ENCODE assay signal across 1 cellular context in genomic region chr1:151763990-151764389, GRCh38.
TF ChIP-seq lines count a peak whose summit lies in the region.

No MANE protein-coding gene starts in this region.

TF ChIP-seq in HCT116, 20 proteins besides CTCF, POLR2A, EP300 and RAD21 (continued from another document):
- TF ChIP-seq REST (IDR thresholded peaks at IDR 0.05; ENCODE audit: low read depth) (no peak), YY1 (IDR thresholded peaks at IDR 0.05; ENCODE audit: extremely low read depth, insufficient replicate concordance, low read depth, low read length) (no peak), CBX3 (IDR thresholded peaks at IDR 0.05; ENCODE audit: low read depth) (no peak), JUND (IDR thresholded peaks at IDR 0.05) (no peak)
TF ChIP-seq in HCT116: peak in this region for 0.
